In the genomic region with DNA sequence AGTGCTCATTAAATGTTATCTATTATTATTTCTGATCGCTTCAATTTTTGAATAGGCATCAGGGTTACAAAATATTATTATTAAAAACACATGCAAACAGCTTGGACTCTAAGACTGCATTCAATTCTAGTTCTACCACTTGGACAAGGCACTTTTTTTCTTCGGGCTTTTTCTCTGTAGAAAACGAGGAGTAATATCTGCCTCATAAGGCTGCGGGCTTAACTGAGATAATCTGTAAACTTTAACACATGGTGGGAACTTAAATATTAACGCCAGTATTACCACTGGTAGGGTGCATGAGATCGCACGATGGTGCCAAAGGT, we compare ENCODE assay signal across 8 cellular contexts.
A peak's percentile ranks its signal among the peaks of the same experiment; 100 is the strongest.
DNase-seq lines count a peak whose midpoint lies in the region; ATAC-seq and TF ChIP-seq lines count a peak whose summit lies in the region.

No MANE protein-coding gene starts in this region.

- no peaks in the 10 kb centered on the region for H3K9me3 ChIP-seq in muscle layer of duodenum (ENCODE audit: control insufficient read depth in 1 of 2, low read length in 2 of 2)

- peaks cover 0 to 14% of the 10 kb centered on the region in 2 donors for H3K4me1 ChIP-seq in muscle layer of duodenum (ENCODE audit: control insufficient read depth in 1 of 2, insufficient read depth in 2 of 2, low read length in 2 of 2)

- H3K27me3 ChIP-seq in muscle layer of duodenum (ENCODE audit: low read depth, low read length): no peaks in the 10 kb centered on the region

- TF ChIP-seq CTCF in GM10248 (IDR thresholded peaks at IDR 0.05; ENCODE audit: control extremely low read depth, extremely low read depth, low read depth, missing control alignments): no peak

- no peaks in the 10 kb centered on the region for H3K36me3 ChIP-seq in muscle layer of duodenum (ENCODE audit: control insufficient read depth in 1 of 2, insufficient read depth in 2 of 2, low read length in 2 of 2)

- CTCF ChIA-PET in GM10248 (lab: Yijun Ruan, JAX): interaction anchor here (1.0 to 3.5 kb wide), 8 partner anchors 11 to 755 kb away, joined by 3 to 16 read pairs (median 4); no protein-coding TSS in a partner anchor

- POLR2A ChIA-PET in GM10248 (lab: Yijun Ruan, JAX): interaction anchor here (0.7 kb wide), 2 partner anchors 102 to 388 kb away, joined by 6 to 7 read pairs; no protein-coding TSS in a partner anchor

- peak; percentile 40 for ATAC-seq in HG03571 (IDR thresholded peaks at IDR 0.05; ENCODE audit: unreplicated experiment)

- H3K27ac ChIP-seq in cingulate gyrus (ENCODE audit: low read depth, low read length): peak overlapping the region; percentile 30
- H3K27ac ChIP-seq in muscle layer of duodenum (ENCODE audit: low read length): peak overlapping the region; percentile 83

- peak overlapping the region; percentile 81 to 88 for H3K4me3 ChIP-seq in muscle layer of duodenum (ENCODE audit: low read depth in 1 of 2, low read length in 2 of 2)

- DNase-seq in SIG-M5 treated with dmso at 0.1 percent for 504 hours (lab: John Stamatoyannopoulos, UW; ENCODE audit: unreplicated experiment) (peak; percentile 37), SIG-M5 (lab: John Stamatoyannopoulos, UW) (no peak), OCI-M1 (lab: John Stamatoyannopoulos, UW) (no peak), ecto neural progenitor cell (ENCODE audit: low spot score) (no peak), GM10248 (ENCODE audit: extremely low spot score) (no peak)
